ENCODE assay signal across 22 cellular contexts in genomic region chr1:46483597-46483996, GRCh38. TPM values are rescaled to one million over a fixed set of nuclear protein-coding genes. Genes with fewer than 3 reads are reported as not detected.
DNase-seq lines count a peak whose midpoint lies in the region; ATAC-seq, FAIRE-seq and TF ChIP-seq lines count a peak whose summit lies in the region.
"Had no signal": no experiment of that assay in that cellular context is flagged by ENCODE, and none has a peak within 500 bp of the region (broad histone marks: within the 10 kb centered on the region; RNA-seq: fewer than 3 reads in every experiment).

No MANE protein-coding gene starts in this region.

- H3K27ac Mint-ChIP-seq in CD14-positive monocyte, result no peak overlapping the region
- H3K27ac Mint-ChIP-seq: CD4-positive, alpha-beta T cell; CD8-positive, alpha-beta T cell had no signal

- H3K36me3 ChIP-seq in kidney (ENCODE audit: control insufficient read depth in 1 of 2, insufficient read depth in 2 of 2, low read length in 2 of 2) (no peaks in the 10 kb centered on the region), aorta (ENCODE audit: control insufficient read depth in 1 of 2, insufficient read depth in 2 of 2, low read length in 1 of 2) (no peaks in the 10 kb centered on the region)
- H3K36me3 ChIP-seq: BE2C, BLaER1 had no signal

- peaks cover 65 to 80% (median 66%) of the 10 kb centered on the region in 3 donors for H3K27me3 Mint-ChIP-seq in CD14-positive monocyte (ENCODE audit: low read depth in 3 of 3)

- intact Hi-C loops in kidney (cut with DNase I) (no loop called here), posterior vena cava (cut with DNase I) (no loop called here), aorta (cut with DNase I) (no loop called here), CD14-positive monocyte (cut with micrococcal nuclease) (no loop called here)

- H3K9me3 Mint-ChIP-seq in CD14-positive monocyte, result peaks cover 0 to 12% (median 0%) of the 10 kb centered on the region in 7 donors
- H3K9me3 Mint-ChIP-seq: CD4-positive, alpha-beta T cell; CD8-positive, alpha-beta T cell had no signal

- H3K4me1 Mint-ChIP-seq in CD14-positive monocyte, result peaks cover 3% of the 10 kb centered on the region

- FAIRE-seq in kidney (lab: Jason Lieb, UNC), result no peak
- FAIRE-seq: A204.1, D721Med, G401.6, GM12891, GM19239 had no signal

- ATAC-seq in aorta (ENCODE audit: low FRiP score), result no peak
- ATAC-seq: CD8-positive, alpha-beta T cell had no signal

- no peak overlapping the region for H3K27ac ChIP-seq in kidney (ENCODE audit: low read depth in 2 of 2, low read length in 2 of 2)
- no peak overlapping the region for H3K27ac ChIP-seq in aorta (ENCODE audit: low read depth in 1 of 2, low read length in 2 of 2)
- H3K27ac ChIP-seq: BLaER1 had no signal

- TF ChIP-seq CTCF in kidney (IDR thresholded peaks at IDR 0.05; ENCODE audit: borderline replicate concordance, extremely low read depth, insufficient read depth), result no peak
- no peak for TF ChIP-seq CTCF in CD14-positive monocyte (IDR thresholded peaks at IDR 0.05)

- H3K4me3 Mint-ChIP-seq in CD14-positive monocyte, result no peak overlapping the region
- H3K4me3 Mint-ChIP-seq: CD4-positive, alpha-beta T cell; CD8-positive, alpha-beta T cell had no signal

- no peaks in the 10 kb centered on the region for H3K9me3 ChIP-seq in kidney (ENCODE audit: control insufficient read depth in 1 of 2, low read length in 2 of 2)
- H3K9me3 ChIP-seq in aorta (ENCODE audit: control insufficient read depth, low read length), result no peaks in the 10 kb centered on the region
- H3K9me3 ChIP-seq: BE2C, BLaER1, Caco-2 had no signal

- 87 to 90% methylated on average over 12 of the region's 12 CpGs for WGBS in aorta, 2 donors

- DNase-seq in kidney, result peak; percentile 22
- DNase-seq in posterior vena cava (ENCODE audit: low spot score), result peak; percentile 49
- peak; percentile 5 to 36 for DNase-seq in aorta
- DNase-seq in OCI-M1 (lab: John Stamatoyannopoulos, UW), result no peak
- DNase-seq in DMS79 treated with DMSO at 0.1 percent for 48 hours (lab: John Stamatoyannopoulos, UW), result no peak
- DNase-seq in CD14-positive monocyte (ENCODE audit: low spot score), result no peak
- DNase-seq: 8988T; ACHN; BE2C; C1 segment of cervical spinal cord; Caco-2; Calu3; CD4-positive, alpha-beta T cell; CD8-positive, alpha-beta T cell; GF-D8 had no signal

- no peak overlapping the region for H3K4me3 ChIP-seq in kidney (ENCODE audit: low read length in 2 of 2)
- no peak overlapping the region for H3K4me3 ChIP-seq in aorta (ENCODE audit: low read length in 2 of 2)
- H3K4me3 ChIP-seq: BLaER1 had no signal

- no peaks in the 10 kb centered on the region for H3K27me3 ChIP-seq in aorta (ENCODE audit: control insufficient read depth in 1 of 2, insufficient read depth in 2 of 2, low read length in 1 of 2)

- peaks cover 0 to 2% of the 10 kb centered on the region in 2 donors for H3K36me3 Mint-ChIP-seq in CD14-positive monocyte
- H3K36me3 Mint-ChIP-seq: CD8-positive, alpha-beta T cell had no signal

- H3K4me1 ChIP-seq in kidney (ENCODE audit: control insufficient read depth in 1 of 2, insufficient read depth in 1 of 2, low read depth in 1 of 2, low read length in 2 of 2), result no peaks in the 10 kb centered on the region
- H3K4me1 ChIP-seq in aorta (ENCODE audit: control insufficient read depth in 1 of 2, insufficient read depth in 2 of 2, low read length in 2 of 2), result no peaks in the 10 kb centered on the region
- H3K4me1 ChIP-seq: BE2C, BLaER1, Caco-2 had no signal

- H3K9ac ChIP-seq in kidney (ENCODE audit: low read length in 2 of 2), result no peak overlapping the region
- H3K9ac ChIP-seq: BLaER1 had no signal

RNA-seq across cellular contexts. Expression of gene DMBX1, which starts 6.0 kb away (rescaled TPM):
- not detected for total RNA-seq in kidney
- polyA plus RNA-seq in kidney (ENCODE audit: insufficient read depth, low read depth, low replicate concordance), result not detected
- total RNA-seq in posterior vena cava, result not detected
- total RNA-seq in aorta, result not detected
- polyA plus RNA-seq in aorta, result under 1 TPM in 1 of 2 donors, not detected in 1; 0.38 TPM
- not detected for polyA plus RNA-seq in CD14-positive monocyte
- total RNA-seq: CD4-positive, alpha-beta T cell; CD8-positive, alpha-beta T cell had no signal
- polyA plus RNA-seq: AG04450 had no signal

Comparison
In these comparisons a context has a peak if more than half of its experiments do, and no peak if none do; other contexts are left out.
1. DNase-seq: peak in kidney (single experiment), posterior vena cava (single experiment) and aorta (2 of 2); none in OCI-M1 (single experiment), DMS79 treated with DMSO at 0.1 percent for 48 hours (single experiment) and CD14-positive monocyte (single experiment).